ENCODE assay signal across 30 cellular contexts in the genomic region with DNA sequence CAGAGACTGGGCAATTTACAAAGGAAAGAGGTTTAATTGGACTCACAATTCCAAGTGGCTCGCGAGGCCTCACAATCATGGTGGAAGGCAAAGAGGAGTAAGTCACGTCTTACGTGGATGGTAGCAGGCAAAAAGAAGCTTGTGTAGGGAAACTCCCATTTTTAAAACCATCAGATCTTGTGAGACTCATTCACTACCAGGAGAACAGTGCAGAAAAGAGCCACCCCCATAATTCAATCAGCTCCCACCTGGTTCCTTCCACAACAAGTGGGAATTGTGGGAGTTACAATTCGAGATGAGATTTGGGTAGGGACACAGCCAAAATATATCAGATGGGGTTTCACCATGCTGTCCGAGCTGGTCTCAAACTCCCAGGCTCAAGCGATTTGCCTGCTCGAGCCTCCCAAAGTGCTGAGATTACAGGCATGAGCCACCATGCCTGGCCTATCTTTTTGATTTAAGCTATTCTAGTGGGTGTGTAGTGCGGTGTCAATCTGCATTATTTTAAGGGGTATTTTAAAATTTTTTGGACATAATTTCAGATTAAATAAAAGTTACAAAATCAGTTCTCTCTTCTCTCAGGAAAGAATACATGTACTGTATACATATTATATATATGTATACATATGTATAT.
"Had no signal": no experiment of that assay in that cellular context is flagged by ENCODE, and none has a peak within 500 bp of the region (broad histone marks: within the 10 kb centered on the region; RNA-seq: fewer than 3 reads in every experiment).

No MANE protein-coding gene starts in this region.

- H2AFZ ChIP-seq: parathyroid adenoma had no signal

- H3K27ac ChIP-seq: esophagus muscularis mucosa, heart right ventricle, parathyroid adenoma, psoas muscle, sigmoid colon, suprapubic skin, tibial artery, upper lobe of right lung had no signal

- H3K4me1 Mint-ChIP-seq: activated B cell treated with CpG ODN at 0.5 μM for 24 hours; activated naive CD4-positive, alpha-beta T cell treated with anti-CD3 and anti-CD28 coated beads, Interleukin-2, amount 50 U/mL, for 24 hours; neural crest cell had no signal

- H3K79me2 ChIP-seq: parathyroid adenoma had no signal

- H3K9me3 Mint-ChIP-seq: activated naive CD4-positive, alpha-beta T cell treated with anti-CD3 and anti-CD28 coated beads, Interleukin-2, amount 50 U/mL, for 24 hours had no signal

- H3K9ac ChIP-seq: parathyroid adenoma had no signal

- H3K9me3 ChIP-seq: esophagus muscularis mucosa, psoas muscle, sigmoid colon, suprapubic skin, upper lobe of right lung had no signal

- H3K27ac Mint-ChIP-seq: activated B cell treated with CpG ODN at 0.5 μM for 24 hours; activated CD8-positive, alpha-beta T cell treated with anti-CD3 and anti-CD28 coated beads for 36 hours; activated naive CD4-positive, alpha-beta T cell treated with anti-CD3 and anti-CD28 coated beads, Interleukin-2, amount 50 U/mL, for 24 hours; activated naive CD8-positive, alpha-beta T cell treated with anti-CD3 and anti-CD28 coated beads, Interleukin-2, amount 50 U/mL, for 24 hours; activated T-helper 2 cell treated with anti-CD3 and anti-CD28 coated beads, Interferon-gamma antibody, Interleukin-2, Interleukin-4, amounts not matched to agents 10 μg/mL and 5 μg/mL and 100 μg/mL, durations not matched to agents 14 hours and 24 hours and 36 hours; stimulated activated memory B cell treated with anti-CD40 and anti-IgM and Interleukin-4, amounts not matched to agents 10 μg/mL and 1 μg/mL and 100 μg/mL, for 72 hours; T-cell had no signal

- H3K4me1 ChIP-seq: esophagus muscularis mucosa, heart right ventricle, parathyroid adenoma, psoas muscle, sigmoid colon, suprapubic skin, tibial artery, upper lobe of right lung had no signal

- H3K4me3 Mint-ChIP-seq: activated B cell treated with CpG ODN at 0.5 μM for 24 hours; activated CD8-positive, alpha-beta T cell treated with anti-CD3 and anti-CD28 coated beads for 36 hours; activated naive CD4-positive, alpha-beta T cell treated with anti-CD3 and anti-CD28 coated beads, Interleukin-2, amount 50 U/mL, for 24 hours; activated naive CD8-positive, alpha-beta T cell treated with anti-CD3 and anti-CD28 coated beads, Interleukin-2, amount 50 U/mL, for 24 hours; activated T-cell treated with anti-CD3 and anti-CD28 coated beads, Interleukin-2, amount 50 U/mL, for 4 hours; naive thymus-derived CD8-positive, alpha-beta T cell; neural crest cell; stimulated activated memory B cell treated with anti-CD40 and anti-IgM and Interleukin-4, amounts not matched to agents 10 μg/mL and 1 μg/mL and 100 μg/mL, for 72 hours; T-cell had no signal

- DNase-seq: activated B cell treated with CpG ODN at 0.5 μM for 24 hours; activated CD4-positive, alpha-beta T cell treated with anti-CD3 and anti-CD28 coated beads, Interleukin-2, amount 50 U/mL, for 1 hour; activated naive CD8-positive, alpha-beta T cell treated with anti-CD3 and anti-CD28 coated beads, Interleukin-2, amount 50 U/mL, for 24 hours; activated T-cell treated with anti-CD3 and anti-CD28 coated beads, Interleukin-2, amount 50 U/mL, for 4 hours; amygdala; cortex of kidney; foreskin melanocyte; heart right ventricle; kidney; left colon; midbrain; naive thymus-derived CD8-positive, alpha-beta T cell; nucleus accumbens; psoas muscle; sigmoid colon; stimulated activated CD4-positive, alpha-beta T cell treated with anti-CD3 and anti-CD28 coated beads, Interleukin-1b, Interleukin-23, amount 100 ng/mL, for 48 hours; stimulated activated CD4-positive, alpha-beta T cell treated with anti-CD3 and anti-CD28 coated beads, Interleukin-4, amount 100 ng/mL, for 4 hours; stimulated activated CD8-positive, alpha-beta memory T cell treated with anti-CD3 and anti-CD28 coated beads, Interleukin-4, amount 100 ng/mL, for 48 hours; T-cell; tibial artery; upper lobe of right lung had no signal

- H3K4me3 ChIP-seq: esophagus muscularis mucosa, heart right ventricle, psoas muscle, sigmoid colon, smooth muscle cell, suprapubic skin, tibial artery, upper lobe of right lung had no signal

- H3K36me3 Mint-ChIP-seq: stimulated activated memory B cell treated with anti-CD40 and anti-IgM and Interleukin-4, amounts not matched to agents 10 μg/mL and 1 μg/mL and 100 μg/mL, for 72 hours had no signal

- ATAC-seq: activated naive CD8-positive, alpha-beta T cell treated with anti-CD3 and anti-CD28 coated beads, Interleukin-2, amount 50 U/mL, for 24 hours; activated T-cell treated with anti-CD3 and anti-CD28 coated beads, Interleukin-2, amount 50 U/mL, for 4 hours; heart right ventricle; left colon; naive thymus-derived CD8-positive, alpha-beta T cell; psoas muscle; stimulated activated memory B cell treated with anti-CD40 and anti-IgM and Interleukin-4, amounts not matched to agents 10 μg/mL and 1 μg/mL and 100 μg/mL, for 72 hours; T-cell; upper lobe of right lung had no signal

- H3K36me3 ChIP-seq: esophagus muscularis mucosa, heart right ventricle, sigmoid colon, suprapubic skin, tibial artery, upper lobe of right lung had no signal

- H3K27me3 Mint-ChIP-seq: activated B cell treated with CpG ODN at 0.5 μM for 24 hours; activated CD8-positive, alpha-beta T cell treated with anti-CD3 and anti-CD28 coated beads for 36 hours; activated naive CD4-positive, alpha-beta T cell treated with anti-CD3 and anti-CD28 coated beads, Interleukin-2, amount 50 U/mL, for 24 hours; activated naive CD8-positive, alpha-beta T cell treated with anti-CD3 and anti-CD28 coated beads, Interleukin-2, amount 50 U/mL, for 24 hours; naive thymus-derived CD8-positive, alpha-beta T cell; stimulated activated memory B cell treated with anti-CD40 and anti-IgM and Interleukin-4, amounts not matched to agents 10 μg/mL and 1 μg/mL and 100 μg/mL, for 72 hours; T-cell had no signal

- H3K27me3 ChIP-seq: esophagus muscularis mucosa, heart right ventricle, sigmoid colon, suprapubic skin, tibial artery, upper lobe of right lung had no signal

- H3K4me2 ChIP-seq: smooth muscle cell had no signal
